ENCODE assay signal across 14 cellular contexts in genomic region chr22:27115816-27116256, GRCh38.
A peak's percentile ranks its signal among the peaks of the same experiment; 100 is the strongest.
DNase-seq lines count a peak whose midpoint lies in the region; ATAC-seq and TF ChIP-seq lines count a peak whose summit lies in the region.
"Had no signal": no experiment of that assay in that cellular context is flagged by ENCODE, and none has a peak within 500 bp of the region (broad histone marks: within the 10 kb centered on the region; RNA-seq: fewer than 3 reads in every experiment).

No MANE protein-coding gene starts in this region.

- H3K9ac ChIP-seq in fibroblast of lung (ENCODE audit: insufficient read depth, low read length): no peak overlapping the region
- no peak overlapping the region for H3K9ac ChIP-seq in endodermal cell (ENCODE audit: extremely low read depth, low read length, poor library complexity, severe bottlenecking)

- H3K4me1 Mint-ChIP-seq in endodermal cell (peaks cover 8% of the 10 kb centered on the region), endothelial cell (ENCODE audit: unreplicated experiment) (no peaks in the 10 kb centered on the region)
- H3K4me1 Mint-ChIP-seq in activated naive CD8-positive, alpha-beta T cell treated with anti-CD3 and anti-CD28 coated beads, Interleukin-2, amount 50 U/mL, for 24 hours: no peaks in the 10 kb centered on the region

- DNase-seq in GM04503 (ENCODE audit: low read depth) (peak; percentile 64), SJSA1 (ENCODE audit: low read depth in 1 of 2, low spot score in 2 of 2) (peak; percentile 72 to 89), fibroblast of lung (ENCODE audit: low read depth in 2 of 2) (peak in 1 of 2 donors; percentile 97), non-pigmented ciliary epithelial cell (ENCODE audit: low read depth) (peak; percentile 94), endodermal cell (no peak), endothelial cell (ENCODE audit: low spot score) (no peak)
- DNase-seq in activated naive CD8-positive, alpha-beta T cell treated with anti-CD3 and anti-CD28 coated beads, Interleukin-2, amount 50 U/mL, for 24 hours: no peak
- DNase-seq: activated CD4-positive, alpha-beta T cell treated with anti-CD3 and anti-CD28 coated beads for 1 hour; caudate nucleus; gastrocnemius medialis; SIG-M5; stimulated activated CD4-positive, alpha-beta T cell treated with anti-CD3 and anti-CD28 coated beads, Interleukin-4, amount 100 ng/mL, for 24 hours; stimulated activated naive CD8-positive, alpha-beta T cell treated with anti-CD3 and anti-CD28 coated beads, Interleukin-15, amount 100 ng/mL, for 72 hours had no signal

- TF ChIP-seq CTCF in fibroblast of lung (conservative IDR thresholded peaks at IDR 0.05 in 1 of 2, IDR thresholded peaks at IDR 0.05 in 1 of 2; ENCODE audit: low read depth in 1 of 2, low read length in 2 of 2) (no peak), endodermal cell (conservative IDR thresholded peaks at IDR 0.05) (no peak), endothelial cell (IDR thresholded peaks at IDR 0.05; ENCODE audit: unreplicated experiment) (no peak)

- no peaks in the 10 kb centered on the region for H4K20me1 ChIP-seq in fibroblast of lung (ENCODE audit: control insufficient read depth, extremely low read depth, insufficient read depth, low read length)

- H3K36me3 Mint-ChIP-seq in endodermal cell (ENCODE audit: low read depth) (no peaks in the 10 kb centered on the region), endothelial cell (ENCODE audit: low read depth, unreplicated experiment) (no peaks in the 10 kb centered on the region)
- no peaks in the 10 kb centered on the region for H3K36me3 Mint-ChIP-seq in activated naive CD8-positive, alpha-beta T cell treated with anti-CD3 and anti-CD28 coated beads, Interleukin-2, amount 50 U/mL, for 24 hours (ENCODE audit: low read depth)

- ATAC-seq in activated naive CD8-positive, alpha-beta T cell treated with anti-CD3 and anti-CD28 coated beads, Interleukin-2, amount 50 U/mL, for 24 hours: no peak
- ATAC-seq in GM18505 (IDR thresholded peaks at IDR 0.05; ENCODE audit: unreplicated experiment): no peak
- ATAC-seq: gastrocnemius medialis; stimulated activated naive CD8-positive, alpha-beta T cell treated with anti-CD3 and anti-CD28 coated beads, Interleukin-15, amount 100 ng/mL, for 72 hours had no signal

- 78 to 82% methylated on average over 4 to 5 of the region's 5 CpGs for WGBS in endodermal cell (ENCODE audit: insufficient coverage in 1 of 2, insufficient read length in 1 of 2), 2 experiments

- H3K27ac ChIP-seq in SJSA1: peak overlapping the region; percentile 88
- H3K27ac ChIP-seq in fibroblast of lung (ENCODE audit: insufficient read depth, low read length): no peak overlapping the region
- H3K27ac ChIP-seq in endodermal cell (ENCODE audit: low read depth, low read length): no peak overlapping the region
- H3K27ac ChIP-seq: gastrocnemius medialis had no signal

- H3K9me3 Mint-ChIP-seq in endodermal cell (no peaks in the 10 kb centered on the region), endothelial cell (ENCODE audit: unreplicated experiment) (no peaks in the 10 kb centered on the region)
- H3K9me3 Mint-ChIP-seq in activated naive CD8-positive, alpha-beta T cell treated with anti-CD3 and anti-CD28 coated beads, Interleukin-2, amount 50 U/mL, for 24 hours: no peaks in the 10 kb centered on the region

- H3K27ac Mint-ChIP-seq in endodermal cell (no peak overlapping the region), endothelial cell (ENCODE audit: unreplicated experiment) (no peak overlapping the region)
- H3K27ac Mint-ChIP-seq in activated naive CD8-positive, alpha-beta T cell treated with anti-CD3 and anti-CD28 coated beads, Interleukin-2, amount 50 U/mL, for 24 hours: no peak overlapping the region
- H3K27ac Mint-ChIP-seq: stimulated activated naive CD8-positive, alpha-beta T cell treated with anti-CD3 and anti-CD28 coated beads, Interleukin-15, amount 100 ng/mL, for 72 hours had no signal

- no peaks in the 10 kb centered on the region for H3K27me3 ChIP-seq in SJSA1 (replicated peaks)
- H3K27me3 ChIP-seq in fibroblast of lung (ENCODE audit: control insufficient read depth, insufficient read depth, low read length): no peaks in the 10 kb centered on the region
- H3K27me3 ChIP-seq in endodermal cell (ENCODE audit: control insufficient read depth, insufficient read depth, low read length, poor library complexity, severe bottlenecking): no peaks in the 10 kb centered on the region

- H3K9me3 ChIP-seq in SJSA1 (replicated peaks): no peaks in the 10 kb centered on the region
- H3K9me3 ChIP-seq in fibroblast of lung (ENCODE audit: control insufficient read depth, insufficient read depth, low read depth, low read length): no peaks in the 10 kb centered on the region
- H3K9me3 ChIP-seq in endodermal cell (ENCODE audit: control insufficient read depth, low read length): no peaks in the 10 kb centered on the region
- H3K9me3 ChIP-seq: gastrocnemius medialis had no signal

- H3K27me3 Mint-ChIP-seq in endodermal cell (ENCODE audit: insufficient read depth): peaks cover 29% of the 10 kb centered on the region
- H3K27me3 Mint-ChIP-seq in endothelial cell (ENCODE audit: unreplicated experiment): peaks cover 1% of the 10 kb centered on the region
- peaks cover 6% of the 10 kb centered on the region for H3K27me3 Mint-ChIP-seq in activated naive CD8-positive, alpha-beta T cell treated with anti-CD3 and anti-CD28 coated beads, Interleukin-2, amount 50 U/mL, for 24 hours

- H3K36me3 ChIP-seq in SJSA1 (no peaks in the 10 kb centered on the region), fibroblast of lung (ENCODE audit: control insufficient read depth, insufficient read depth, low read length) (no peaks in the 10 kb centered on the region), endodermal cell (ENCODE audit: control insufficient read depth, insufficient read depth, low read length) (no peaks in the 10 kb centered on the region)
- H3K36me3 ChIP-seq: gastrocnemius medialis had no signal

- H3K4me3 Mint-ChIP-seq in endodermal cell (no peak overlapping the region), endothelial cell (ENCODE audit: unreplicated experiment) (no peak overlapping the region)
- H3K4me3 Mint-ChIP-seq in activated naive CD8-positive, alpha-beta T cell treated with anti-CD3 and anti-CD28 coated beads, Interleukin-2, amount 50 U/mL, for 24 hours: no peak overlapping the region
- H3K4me3 Mint-ChIP-seq: stimulated activated naive CD8-positive, alpha-beta T cell treated with anti-CD3 and anti-CD28 coated beads, Interleukin-15, amount 100 ng/mL, for 72 hours had no signal

- H3K4me3 ChIP-seq in SJSA1 (no peak overlapping the region), fibroblast of lung (replicated peaks in 1 of 4; ENCODE audit: control extremely low read depth in 1 of 4, insufficient read depth in 1 of 4, low read depth in 3 of 4, low read length in 4 of 4) (no peak overlapping the region), endodermal cell (ENCODE audit: low read length) (no peak overlapping the region)
- H3K4me3 ChIP-seq: gastrocnemius medialis had no signal

- no peak for TF ChIP-seq POLR2A in GM18505 (IDR thresholded peaks at IDR 0.05; ENCODE audit: borderline replicate concordance, extremely low read depth, insufficient read depth, insufficient read length)

- H2AFZ ChIP-seq in fibroblast of lung (ENCODE audit: low read length): no peak overlapping the region

- H3K4me1 ChIP-seq in SJSA1 (replicated peaks) (peaks cover 54% of the 10 kb centered on the region), fibroblast of lung (ENCODE audit: control insufficient read depth, extremely low read depth, insufficient read depth, low read length) (peaks cover 15% of the 10 kb centered on the region), endodermal cell (ENCODE audit: control insufficient read depth, insufficient read depth, low read length) (peaks cover 4% of the 10 kb centered on the region)
- H3K4me1 ChIP-seq: gastrocnemius medialis had no signal

- no peaks in the 10 kb centered on the region for H3K79me2 ChIP-seq in fibroblast of lung (ENCODE audit: control insufficient read depth, insufficient read depth, low read length)

- H3K4me2 ChIP-seq in fibroblast of lung (ENCODE audit: extremely low read depth, insufficient read depth, low read length): peak overlapping the region; percentile 11

Comparison
In these comparisons a context has a peak if more than half of its experiments do, and no peak if none do; other contexts are left out.
1. DNase-seq: peak in GM04503 (single experiment), SJSA1 (2 of 2) and non-pigmented ciliary epithelial cell (single experiment); none in endodermal cell (single experiment), endothelial cell (single experiment) and activated naive CD8-positive, alpha-beta T cell treated with anti-CD3 and anti-CD28 coated beads, Interleukin-2, amount 50 U/mL, for 24 hours (single experiment).